ENCODE assay signal across 8 cellular contexts in genomic region chr22:29267462-29267857, GRCh38. TPM values are rescaled to one million over a fixed set of nuclear protein-coding genes. Genes with fewer than 3 reads are reported as not detected.
DNase-seq lines count a peak whose midpoint lies in the region; ATAC-seq and TF ChIP-seq lines count a peak whose summit lies in the region.

No MANE protein-coding gene starts in this region.

- H3K4me3 ChIP-seq in cardiac muscle cell (peak overlapping the region; percentile 71), adipocyte (ENCODE audit: low read length) (peak overlapping the region; percentile 98), right lobe of liver (peak overlapping the region; percentile 63 to 98 (median 87)), urinary bladder (ENCODE audit: low read depth, low read length) (peak overlapping the region; percentile 82)

- no peak for TF ChIP-seq POLR2A in right lobe of liver (IDR thresholded peaks at IDR 0.05)

- ATAC-seq in right lobe of liver (no peak), GM18868 (IDR thresholded peaks at IDR 0.05; ENCODE audit: unreplicated experiment) (no peak)

- H3K27me3 ChIP-seq in cardiac muscle cell, result no peaks in the 10 kb centered on the region
- H3K27me3 ChIP-seq in adipocyte (replicated peaks; ENCODE audit: control insufficient read depth, insufficient read depth, low read length), result no peaks in the 10 kb centered on the region
- H3K27me3 ChIP-seq in right lobe of liver, result no peaks in the 10 kb centered on the region

- H3K36me3 ChIP-seq in cardiac muscle cell (peaks cover 10% of the 10 kb centered on the region), adipocyte (ENCODE audit: control insufficient read depth, insufficient read depth, low read length, severe bottlenecking) (peaks cover 34% of the 10 kb centered on the region), right lobe of liver (peaks cover 0 to 16% (median 9%) of the 10 kb centered on the region in 4 donors), urinary bladder (ENCODE audit: insufficient read depth) (no peaks in the 10 kb centered on the region)

- H3K4me1 ChIP-seq in cardiac muscle cell (ENCODE audit: low read depth), result peaks cover 25% of the 10 kb centered on the region
- peaks cover 48% of the 10 kb centered on the region for H3K4me1 ChIP-seq in adipocyte (ENCODE audit: control insufficient read depth, insufficient read depth, low read length)
- H3K4me1 ChIP-seq in right lobe of liver, result peaks cover 0 to 32% (median 12%) of the 10 kb centered on the region in 4 donors
- no peaks in the 10 kb centered on the region for H3K4me1 ChIP-seq in urinary bladder (ENCODE audit: insufficient read depth)

- peak in 1 of 2 donors; percentile 6 for DNase-seq in cardiac muscle cell (ENCODE audit: low read depth in 1 of 2, low spot score in 1 of 2)
- no peak for DNase-seq in cardiac septum (ENCODE audit: low spot score)
- no peak for DNase-seq in adipocyte (ENCODE audit: low read depth)
- no peak for DNase-seq in right lobe of liver
- DNase-seq in C1 segment of cervical spinal cord (lab: John Stamatoyannopoulos, UW), result no peak
- no peak for DNase-seq in AML-193 (lab: John Stamatoyannopoulos, UW)

- TF ChIP-seq CTCF in cardiac muscle cell (IDR thresholded peaks at IDR 0.05; ENCODE audit: low read depth, low read length) (no peak), right lobe of liver (IDR thresholded peaks at IDR 0.05) (no peak)

- intact Hi-C loops in cardiac septum (cut with DNase I) (no loop called here), right lobe of liver (cut with DNase I) (no loop called here)

- 0% methylated on average over 2 of the region's 32 CpGs for WGBS in right lobe of liver (ENCODE audit: insufficient coverage, low coverage, low lambda C conversion rate, missing lambda C conversion rate)
- WGBS in urinary bladder, result 1% methylated on average over 32 of the region's 32 CpGs

- no peaks in the 10 kb centered on the region for H3K9me3 ChIP-seq in cardiac muscle cell (ENCODE audit: low read depth)
- no peaks in the 10 kb centered on the region for H3K9me3 ChIP-seq in adipocyte (ENCODE audit: control insufficient read depth, low read length)
- no peaks in the 10 kb centered on the region for H3K9me3 ChIP-seq in right lobe of liver

- peak overlapping the region; percentile 100 for H3K9ac ChIP-seq in adipocyte (ENCODE audit: low read length)

- H3K27ac ChIP-seq in cardiac muscle cell (peak overlapping the region; percentile 100), right lobe of liver (peak overlapping the region; percentile 97 to 100 (median 98)), urinary bladder (ENCODE audit: low read depth) (peak overlapping the region; percentile 95)

RNA-seq across cellular contexts. Expression of gene RHBDD3, which starts 0.3 kb away (rescaled TPM):
- total RNA-seq in cardiac muscle cell (88.6 and 102 TPM in 2 replicates), cardiac septum (16.7 TPM), right lobe of liver (10 to 100 TPM in 5 of 6 experiments, 1 to 10 TPM in 1; 9.7 to 35.3 (median 14.7) TPM), urinary bladder (11.7 TPM)
- polyA plus RNA-seq in cardiac muscle cell (80.4 and 83.7 TPM in 2 replicates), urinary bladder (26.9 TPM)

RNA-seq across cellular contexts. Expression of gene EWSR1, which starts 0.6 kb away (rescaled TPM):
- total RNA-seq in cardiac muscle cell (233 and 266 TPM in 2 replicates), cardiac septum (138 TPM), right lobe of liver (100 to 1,000 TPM in 3 of 6 experiments, 10 to 100 TPM in 3; 75.0 to 112 (median 98.2) TPM), urinary bladder (98.6 TPM)
- polyA plus RNA-seq in cardiac muscle cell (328 and 349 TPM in 2 replicates), urinary bladder (143 TPM)

RNA-seq across cellular contexts. Expression of gene GAS2L1, which starts 39.0 kb away (rescaled TPM):
- 14.3 and 17.3 TPM in 2 replicates for total RNA-seq in cardiac muscle cell
- 21.0 and 25.0 TPM in 2 replicates for polyA plus RNA-seq in cardiac muscle cell
- total RNA-seq in cardiac septum, result 13.0 TPM
- total RNA-seq in right lobe of liver, result 10 to 100 TPM in 4 of 6 experiments, 1 to 10 TPM in 2; 8.9 to 15.8 (median 11.5) TPM
- total RNA-seq in urinary bladder, result 4.8 TPM
- 33.7 TPM for polyA plus RNA-seq in urinary bladder

RNA-seq across cellular contexts. Expression of gene RASL10A, which starts 48.0 kb away (rescaled TPM):
- total RNA-seq in cardiac muscle cell (3.6 and 4.1 TPM in 2 replicates), cardiac septum (1.3 TPM), right lobe of liver (1 to 10 TPM in 3 of 6 experiments, under 1 TPM in 3; 0.32 to 1.2 (median 0.87) TPM), urinary bladder (0.58 TPM)
- polyA plus RNA-seq in cardiac muscle cell (1.2 and 3.5 TPM in 2 replicates), urinary bladder (2.0 TPM)
